Comparison of ENCODE assay signal across 8 cellular contexts in genomic region chr19:18057557-18057956, GRCh38. TPM values are rescaled to one million over a fixed set of nuclear protein-coding genes. Genes with fewer than 3 reads are reported as not detected.
DNase-seq lines count a peak whose midpoint lies in the region; ATAC-seq, FAIRE-seq and TF ChIP-seq lines count a peak whose summit lies in the region.

No MANE protein-coding gene starts in this region.

- no peak for FAIRE-seq in H54 (lab: Jason Lieb, UNC)

- BruUV-seq in MCF 10A (replicated peaks; lab: Mats Ljungman, UMichigan): no TSS peak

- WGBS in suprapubic skin: 39% methylated on average over 4 of the region's 6 CpGs

- intact Hi-C loops in MCF 10A (cut with micrococcal nuclease): no loop called here
- intact Hi-C loops in lower lobe of right lung (cut with DNase I): loop anchor here (5.0 kb wide), 1 partner anchor 50 kb away; the partner anchor contains the start of gene ARRDC2

- H3K4me3 ChIP-seq in lower lobe of right lung (peak overlapping the region; percentile 43), suprapubic skin (no peak overlapping the region)
- H3K4me3 ChIP-seq in effector memory CD4-positive, alpha-beta T cell (ENCODE audit: insufficient read depth, low read depth, low read length, poor library complexity, severe bottlenecking): no peak overlapping the region

- ATAC-seq in lower lobe of right lung (peak; percentile 14 to 26), GM21515 (IDR thresholded peaks at IDR 0.05; ENCODE audit: unreplicated experiment) (no peak)

- POLR2A ChIA-PET in MCF 10A (lab: Yijun Ruan, JAX): interaction anchor here (0.7 to 1.3 kb wide), 2 partner anchors 35 to 724 kb away, joined by 3 read pairs; no protein-coding TSS in a partner anchor

- H3K27me3 ChIP-seq in lower lobe of right lung (ENCODE audit: low read depth): no peaks in the 10 kb centered on the region
- no peaks in the 10 kb centered on the region for H3K27me3 ChIP-seq in suprapubic skin
- H3K27me3 ChIP-seq in effector memory CD4-positive, alpha-beta T cell (replicated peaks; ENCODE audit: control insufficient read depth, insufficient read depth, low read length, poor library complexity, severe bottlenecking): no peaks in the 10 kb centered on the region

- DNase-seq in MV-4-11 (lab: John Stamatoyannopoulos, UW): peak; percentile 21
- DNase-seq in MCF 10A (ENCODE audit: unreplicated experiment): no peak
- DNase-seq in lower lobe of right lung: no peak
- no peak for DNase-seq in suprapubic skin (ENCODE audit: low spot score in 2 of 2)
- no peak for DNase-seq in H54 (ENCODE audit: insufficient read length, low spot score)
- no peak for DNase-seq in DMS79 (lab: John Stamatoyannopoulos, UW)
- DNase-seq in effector memory CD4-positive, alpha-beta T cell: no peak

- CTCF ChIA-PET in MCF 10A (lab: Yijun Ruan, JAX): interaction anchor here (0.6 to 7.6 kb wide), 18 partner anchors 8 to 535 kb away, joined by 3 to 103 read pairs (median 4); partner anchors contain the start of gene ARRDC2

- no peaks in the 10 kb centered on the region for H3K9me3 Mint-ChIP-seq in MCF 10A (ENCODE audit: unreplicated experiment)

- no peaks in the 10 kb centered on the region for H3K36me3 ChIP-seq in lower lobe of right lung
- no peaks in the 10 kb centered on the region for H3K36me3 ChIP-seq in suprapubic skin
- peaks cover 11% of the 10 kb centered on the region for H3K36me3 ChIP-seq in effector memory CD4-positive, alpha-beta T cell (ENCODE audit: control insufficient read depth, insufficient read depth, low read length)

- TF ChIP-seq CTCF in MCF 10A (IDR thresholded peaks at IDR 0.05; ENCODE audit: unreplicated experiment): no peak
- TF ChIP-seq CTCF in lower lobe of right lung (IDR thresholded peaks at IDR 0.05): no peak
- no peak for TF ChIP-seq CTCF in suprapubic skin (IDR thresholded peaks at IDR 0.05)

- H3K4me1 ChIP-seq in lower lobe of right lung (peaks cover 12% of the 10 kb centered on the region), suprapubic skin (peaks cover 14% of the 10 kb centered on the region)
- H3K4me1 ChIP-seq in effector memory CD4-positive, alpha-beta T cell (ENCODE audit: control insufficient read depth, insufficient read depth, low read length, poor library complexity, severe bottlenecking): peaks cover 7% of the 10 kb centered on the region

- H3K9me3 ChIP-seq in lower lobe of right lung (no peaks in the 10 kb centered on the region), suprapubic skin (no peaks in the 10 kb centered on the region)
- H3K9me3 ChIP-seq in effector memory CD4-positive, alpha-beta T cell (ENCODE audit: control insufficient read depth, low read length): no peaks in the 10 kb centered on the region

- H3K27ac Mint-ChIP-seq in MCF 10A (ENCODE audit: low read depth, unreplicated experiment): peak overlapping the region; percentile 57

- H3K36me3 Mint-ChIP-seq in MCF 10A (ENCODE audit: insufficient read depth, unreplicated experiment): no peaks in the 10 kb centered on the region

- H3K4me3 Mint-ChIP-seq in MCF 10A (ENCODE audit: unreplicated experiment): no peak overlapping the region

- no peak for TF ChIP-seq EP300 in suprapubic skin (IDR thresholded peaks at IDR 0.05)

- no peak for TF ChIP-seq POLR2A in suprapubic skin (IDR thresholded peaks at IDR 0.05)
- TF ChIP-seq POLR2A in H54 (IDR thresholded peaks at IDR 0.05; ENCODE audit: low read depth, low read length): no peak

- peaks cover 5% of the 10 kb centered on the region for H3K4me1 Mint-ChIP-seq in MCF 10A (ENCODE audit: insufficient read depth, unreplicated experiment)

- no peaks in the 10 kb centered on the region for H3K27me3 Mint-ChIP-seq in MCF 10A (ENCODE audit: insufficient read depth, unreplicated experiment)

- H3K27ac ChIP-seq in lower lobe of right lung: peak overlapping the region; percentile 82
- peak overlapping the region; percentile 62 for H3K27ac ChIP-seq in suprapubic skin
- no peak overlapping the region for H3K27ac ChIP-seq in effector memory CD4-positive, alpha-beta T cell (ENCODE audit: insufficient read depth, low read length, poor library complexity, severe bottlenecking)

RNA-seq across cellular contexts. Expression of gene IL12RB1, which starts 29.2 kb away (rescaled TPM):
- total RNA-seq in MCF 10A (2022) (not detected in 2 replicates), lower lobe of right lung (14.6 TPM), suprapubic skin (under 1 TPM in 2 of 4 donors, not detected in 2; 0.30 to 0.87 TPM)

RNA-seq across cellular contexts. Expression of gene MAST3, which starts 40.0 kb away (rescaled TPM):
- total RNA-seq in MCF 10A (2022) (4.1 and 5.9 TPM in 2 replicates), lower lobe of right lung (29.2 TPM), suprapubic skin (10 to 100 TPM; 13.4 to 29.7 (median 20.0) TPM)

RNA-seq across cellular contexts. Expression of gene ARRDC2, which starts 49.6 kb away (rescaled TPM):
- total RNA-seq in MCF 10A (2022) (14.1 and 18.8 TPM in 2 replicates), lower lobe of right lung (89.4 TPM), suprapubic skin (10 to 100 TPM; 11.3 to 35.0 (median 28.5) TPM)
